20 cellular contexts compared by ENCODE assay signal in genomic region chr22:35419756-35420155, GRCh38. TPM values are rescaled to one million over a fixed set of nuclear protein-coding genes. Genes with fewer than 3 reads are reported as not detected.
DNase-seq lines count a peak whose midpoint lies in the region; ATAC-seq, FAIRE-seq and TF ChIP-seq lines count a peak whose summit lies in the region.
"Had no signal": no experiment of that assay in that cellular context is flagged by ENCODE, and none has a peak within 500 bp of the region (broad histone marks: within the 10 kb centered on the region; RNA-seq: fewer than 3 reads in every experiment).

No MANE protein-coding gene starts in this region.

- no peak overlapping the region for H3K14ac ChIP-seq in H9 (ENCODE audit: insufficient read depth, low read length)

- no peak overlapping the region for H3K23ac ChIP-seq in H9 (ENCODE audit: insufficient read length, low read depth, low read length)

- no peak overlapping the region for H3K18ac ChIP-seq in H9 (ENCODE audit: insufficient read length, low read depth, low read length)

- H3K27ac Mint-ChIP-seq in H9: peak overlapping the region; percentile 50 to 59 (median 57); a peak in 3 of 7 replicates
- H3K27ac Mint-ChIP-seq in activated CD8-positive, alpha-beta memory T cell treated with anti-CD3 and anti-CD28 coated beads, Interleukin-2, amount 10 ng/mL, durations not matched to agents 7 days and 5 days: no peak overlapping the region

- H2AFZ ChIP-seq in H9 (ENCODE audit: low read length): no peak overlapping the region

- no peak overlapping the region for H3K9ac ChIP-seq in H9 (ENCODE audit: extremely low read depth, insufficient read length, low read length)
- H3K9ac ChIP-seq in kidney (ENCODE audit: low read length in 2 of 2): no peak overlapping the region

- no peak overlapping the region for H3K4me3 ChIP-seq in kidney (ENCODE audit: low read length in 2 of 2)
- H3K4me3 ChIP-seq in neutrophil (ENCODE audit: low read depth in 1 of 2, low read length in 1 of 2): no peak overlapping the region
- H3K4me3 ChIP-seq in small intestine (ENCODE audit: low read depth in 1 of 2, low read length in 2 of 2): no peak overlapping the region
- H3K4me3 ChIP-seq: GM12878 had no signal

- intact Hi-C loops in kidney (cut with DNase I): no loop called here

- H4K8ac ChIP-seq in H9 (replicated peaks; ENCODE audit: insufficient read length, low read depth, low read length): no peak overlapping the region

- no peaks in the 10 kb centered on the region for H4K20me1 ChIP-seq in H9 (ENCODE audit: control insufficient read depth, insufficient read depth, insufficient read length)

- H3K36me3 ChIP-seq in kidney (ENCODE audit: control insufficient read depth in 1 of 2, insufficient read depth in 2 of 2, low read length in 2 of 2) (peaks cover 22 to 25% of the 10 kb centered on the region in 2 donors), neutrophil (peaks cover 88% of the 10 kb centered on the region), small intestine (ENCODE audit: control insufficient read depth in 2 of 2, insufficient read depth in 2 of 2, low read length in 2 of 2) (peaks cover 14 to 26% of the 10 kb centered on the region in 2 donors)

- H2BK15ac ChIP-seq in H9 (ENCODE audit: low read depth, low read length): no peak overlapping the region

- H3K79me1 ChIP-seq in H9 (ENCODE audit: insufficient read depth, low read depth, low read length, poor library complexity, severe bottlenecking): no peaks in the 10 kb centered on the region

- no peak overlapping the region for H3K4ac ChIP-seq in H9 (ENCODE audit: low read depth, low read length)

- no peak overlapping the region for H2BK20ac ChIP-seq in H9 (ENCODE audit: low read depth, low read length, poor library complexity, severe bottlenecking)

- no peak for ATAC-seq in activated CD8-positive, alpha-beta memory T cell treated with anti-CD3 and anti-CD28 coated beads, Interleukin-2, amount 10 ng/mL, durations not matched to agents 7 days and 5 days
- ATAC-seq in GM19328 (IDR thresholded peaks at IDR 0.05; ENCODE audit: unreplicated experiment): no peak
- ATAC-seq: GM12878 had no signal

- H2BK12ac ChIP-seq in H9 (ENCODE audit: insufficient read length, low read depth, low read length): no peak overlapping the region

- in situ Hi-C loops in G401 (cut with HindIII; ENCODE audit: low sequenced_read_pairs): no loop called here

- H3K23me2 ChIP-seq in H9 (ENCODE audit: insufficient read length, low read depth, low read length, poor library complexity, severe bottlenecking): no peaks in the 10 kb centered on the region

- H3K9me3 ChIP-seq in H9 (ENCODE audit: control insufficient read depth, low read depth, low read length) (no peaks in the 10 kb centered on the region), kidney (ENCODE audit: control insufficient read depth in 1 of 2, low read length in 2 of 2) (no peaks in the 10 kb centered on the region), neutrophil (no peaks in the 10 kb centered on the region), small intestine (ENCODE audit: control insufficient read depth, low read depth) (no peaks in the 10 kb centered on the region)

- no peak overlapping the region for H2BK5ac ChIP-seq in H9 (ENCODE audit: insufficient read length, low read length)

- H3K56ac ChIP-seq in H9 (ENCODE audit: insufficient read length, low read depth, low read length): no peak overlapping the region

- H2BK120ac ChIP-seq in H9 (ENCODE audit: low read depth, low read length, poor library complexity, severe bottlenecking): no peak overlapping the region

- peaks cover 72 to 99% (median 97%) of the 10 kb centered on the region in 3 experiments for H3K36me3 Mint-ChIP-seq in H9 (ENCODE audit: insufficient read depth in 1 of 3, low read depth in 3 of 3)
- peaks cover 59% of the 10 kb centered on the region for H3K36me3 Mint-ChIP-seq in activated CD8-positive, alpha-beta memory T cell treated with anti-CD3 and anti-CD28 coated beads, Interleukin-2, amount 10 ng/mL, durations not matched to agents 7 days and 5 days

- no peaks in the 10 kb centered on the region for H3K4me1 ChIP-seq in H9 (ENCODE audit: insufficient read depth, low read length)
- H3K4me1 ChIP-seq in kidney (ENCODE audit: control insufficient read depth in 1 of 2, insufficient read depth in 1 of 2, low read depth in 1 of 2, low read length in 2 of 2): no peaks in the 10 kb centered on the region
- H3K4me1 ChIP-seq in neutrophil (ENCODE audit: control insufficient read depth in 1 of 2, insufficient read depth in 1 of 2, low read depth in 1 of 2, low read length in 1 of 2): peaks cover 9 to 16% of the 10 kb centered on the region in 2 experiments
- no peaks in the 10 kb centered on the region for H3K4me1 ChIP-seq in small intestine (ENCODE audit: control insufficient read depth in 2 of 2, insufficient read depth in 1 of 2, low read depth in 1 of 2, low read length in 1 of 2)

- H3K27me3 Mint-ChIP-seq in H9 (ENCODE audit: low read depth): no peaks in the 10 kb centered on the region
- no peaks in the 10 kb centered on the region for H3K27me3 Mint-ChIP-seq in activated CD8-positive, alpha-beta memory T cell treated with anti-CD3 and anti-CD28 coated beads, Interleukin-2, amount 10 ng/mL, durations not matched to agents 7 days and 5 days
- H3K27me3 Mint-ChIP-seq: CD4-positive, alpha-beta memory T cell had no signal

- CTCF ChIA-PET in activated CD8-positive, alpha-beta memory T cell treated with anti-CD3 and anti-CD28 coated beads, Interleukin-2, amount 10 ng/mL, durations not matched to agents 7 days and 5 days (lab: Charles Lee): interaction anchor here (0.6 kb wide), 1 partner anchor 516 kb away, joined by 3 read pairs; no protein-coding TSS in a partner anchor

- no peaks in the 10 kb centered on the region for H3K9me3 Mint-ChIP-seq in H9
- H3K9me3 Mint-ChIP-seq in activated CD8-positive, alpha-beta memory T cell treated with anti-CD3 and anti-CD28 coated beads, Interleukin-2, amount 10 ng/mL, durations not matched to agents 7 days and 5 days (ENCODE audit: low read depth): no peaks in the 10 kb centered on the region
- H3K9me3 Mint-ChIP-seq: CD4-positive, alpha-beta memory T cell had no signal

- no peak for FAIRE-seq in kidney (lab: Jason Lieb, UNC)
- FAIRE-seq in small intestine (lab: Jason Lieb, UNC): no peak
- FAIRE-seq: GM12878, GM19239, H54 had no signal

- H2AK5ac ChIP-seq in H9 (ENCODE audit: insufficient read length, low read length): no peak overlapping the region

- H4K91ac ChIP-seq in H9 (ENCODE audit: insufficient read length, low read depth, low read length): no peak overlapping the region

- no peak overlapping the region for H3K4me3 Mint-ChIP-seq in H9
- no peak overlapping the region for H3K4me3 Mint-ChIP-seq in activated CD8-positive, alpha-beta memory T cell treated with anti-CD3 and anti-CD28 coated beads, Interleukin-2, amount 10 ng/mL, durations not matched to agents 7 days and 5 days
- H3K4me3 Mint-ChIP-seq: CD4-positive, alpha-beta memory T cell had no signal

- H3T11ph ChIP-seq in H9 (ENCODE audit: low read length): no peak overlapping the region

- H3K27me3 ChIP-seq in H9 (ENCODE audit: insufficient read depth, low read length) (no peaks in the 10 kb centered on the region), neutrophil (no peaks in the 10 kb centered on the region), small intestine (ENCODE audit: control insufficient read depth in 2 of 2, insufficient read depth in 2 of 2, low read length in 2 of 2) (no peaks in the 10 kb centered on the region)

- DNase-seq in G401 (ENCODE audit: low spot score) (peak; percentile 41), H9 (no peak), kidney (peak; percentile 59), small intestine (no peak), T1000 (lab: John Stamatoyannopoulos, UW) (no peak)
- no peak for DNase-seq in activated CD8-positive, alpha-beta memory T cell treated with anti-CD3 and anti-CD28 coated beads, Interleukin-2, amount 10 ng/mL, durations not matched to agents 7 days and 5 days
- DNase-seq: C1 segment of cervical spinal cord; Calu3; CD4-positive, alpha-beta memory T cell; COR-L47; DMS153; DND-41; GDM1; GOT3; HCEC 1CT had no signal

- H3K79me2 ChIP-seq in H9 (ENCODE audit: insufficient read depth, low read length): no peaks in the 10 kb centered on the region; the same call in 1 of the 2 replicates

- peaks cover 12 to 17% of the 10 kb centered on the region in 2 experiments for H3K4me1 Mint-ChIP-seq in H9
- H3K4me1 Mint-ChIP-seq in activated CD8-positive, alpha-beta memory T cell treated with anti-CD3 and anti-CD28 coated beads, Interleukin-2, amount 10 ng/mL, durations not matched to agents 7 days and 5 days: peaks cover 9% of the 10 kb centered on the region

- WGBS in H9 (ENCODE audit: extremely low coverage, insufficient read length, low lambda C conversion rate): no CpG with 5 or more reads among the region's 10 CpGs
- 97 to 98% (median 98%) methylated on average over 10 of the region's 10 CpGs for WGBS in small intestine, 3 donors

- TF ChIP-seq CTCF in H9 (conservative IDR thresholded peaks at IDR 0.05) (no peak), kidney (IDR thresholded peaks at IDR 0.05; ENCODE audit: borderline replicate concordance, extremely low read depth, insufficient read depth) (no peak), neutrophil (IDR thresholded peaks at IDR 0.05) (no peak)

- no peak overlapping the region for H3K4me2 ChIP-seq in H9 (ENCODE audit: insufficient read depth, insufficient read length, low read length)

- H3K27ac ChIP-seq in H9 (ENCODE audit: insufficient read length, low read depth, low read length) (no peak overlapping the region), kidney (ENCODE audit: low read depth in 2 of 2, low read length in 2 of 2) (no peak overlapping the region), neutrophil (peak overlapping the region; percentile 79), small intestine (ENCODE audit: low read depth in 1 of 2, low read length in 1 of 2) (no peak overlapping the region)

- H4K5ac ChIP-seq in H9 (ENCODE audit: insufficient read length, low read depth, low read length): no peak overlapping the region

RNA-seq across cellular contexts. Expression of gene MCM5, which starts 19.8 kb away (rescaled TPM):
- 131 and 200 TPM in 2 replicates for total RNA-seq in G401 (2014; rRNA removed; shearing (Covaris generic))
- total RNA-seq in H9 (2021): 274 and 293 TPM in 2 replicates
- total RNA-seq in kidney: 26.4 TPM
- polyA plus RNA-seq in kidney (ENCODE audit: insufficient read depth, low read depth, low replicate concordance): 10.2 TPM
- 10 to 100 TPM in 1 of 3 donors, 1 to 10 TPM in 2; 5.6 to 31.8 (median 6.5) TPM for polyA plus RNA-seq in small intestine
- total RNA-seq in activated CD8-positive, alpha-beta memory T cell treated with anti-CD3 and anti-CD28 coated beads, Interleukin-2, amount 10 ng/mL, durations not matched to agents 7 days and 5 days: 100 to 1,000 TPM; 271 to 329 TPM

RNA-seq across cellular contexts. Expression of gene HMOX1, which starts 38.9 kb away (rescaled TPM):
- 63.1 and 71.6 TPM in 2 replicates for total RNA-seq in G401 (2014; rRNA removed; shearing (Covaris generic))
- total RNA-seq in H9 (2021) (22.7 and 25.7 TPM in 2 replicates), kidney (37.7 TPM)
- polyA plus RNA-seq in kidney (ENCODE audit: insufficient read depth, low read depth, low replicate concordance) (234 TPM), small intestine (100 to 1,000 TPM in 1 of 3 donors, 10 to 100 TPM in 2; 22.3 to 119 (median 91.0) TPM)
- 1 to 10 TPM in 1 of 2 experiments, under 1 TPM in 1; 0.88 to 6.0 TPM for total RNA-seq in activated CD8-positive, alpha-beta memory T cell treated with anti-CD3 and anti-CD28 coated beads, Interleukin-2, amount 10 ng/mL, durations not matched to agents 7 days and 5 days

Comparison
In these comparisons a context has a peak if more than half of its experiments do, and no peak if none do; other contexts are left out.
1. DNase-seq: peak in G401 (single experiment) and kidney (single experiment); none in H9 (single experiment), small intestine (single experiment), activated CD8-positive, alpha-beta memory T cell treated with anti-CD3 and anti-CD28 coated beads, Interleukin-2, amount 10 ng/mL, durations not matched to agents 7 days and 5 days (single experiment) and T1000 (single experiment).